ENCODE assay signal across 8 cellular contexts in genomic region chr3:155382396-155383042, GRCh38.
DNase-seq lines count a peak whose midpoint lies in the region; ATAC-seq, FAIRE-seq and TF ChIP-seq lines count a peak whose summit lies in the region.

No MANE protein-coding gene starts in this region.

- H3K27me3 ChIP-seq in keratinocyte (ENCODE audit: control insufficient read depth, extremely low read depth, insufficient read depth, low read length) (no peaks in the 10 kb centered on the region), tibial nerve (no peaks in the 10 kb centered on the region)

- CTCF ChIA-PET in MCF 10A (lab: Yijun Ruan, JAX): interaction anchor here (0.6 to 5.8 kb wide), 18 partner anchors 8 to 484 kb away, joined by 3 to 84 read pairs (median 3); no protein-coding TSS in a partner anchor

- no peaks in the 10 kb centered on the region for H3K27me3 Mint-ChIP-seq in MCF 10A (ENCODE audit: insufficient read depth, unreplicated experiment)

- H3K4me3 ChIP-seq in keratinocyte (ENCODE audit: control insufficient read depth in 2 of 3, extremely low read depth in 1 of 3, insufficient read depth in 2 of 3, low read depth in 1 of 3, low read length in 3 of 3) (no peak overlapping the region), tibial nerve (no peak overlapping the region)

- no peaks in the 10 kb centered on the region for H3K36me3 Mint-ChIP-seq in MCF 10A (ENCODE audit: insufficient read depth, unreplicated experiment)

- no peaks in the 10 kb centered on the region for H3K36me3 ChIP-seq in keratinocyte (ENCODE audit: control insufficient read depth in 2 of 2, extremely low read depth in 1 of 2, insufficient read depth in 2 of 2, low read length in 2 of 2)
- no peaks in the 10 kb centered on the region for H3K36me3 ChIP-seq in tibial nerve

- WGBS in tibial nerve, 2 donors: 34 to 43% methylated on average over 6 of the region's 6 CpGs

- peak; percentile 59 for DNase-seq in activated CD8-positive, alpha-beta memory T cell treated with anti-CD3 and anti-CD28 coated beads, Interleukin-2, amount 50 U/mL, for 48 hours
- DNase-seq in activated CD8-positive, alpha-beta memory T cell treated with anti-CD3 and anti-CD28 coated beads, Interleukin-2, amount 50 U/mL, for 4 hours: no peak
- DNase-seq in NCI-H524 treated with DMSO at 0.1 percent for 48 hours (lab: John Stamatoyannopoulos, UW) (peak; percentile 40), MCF 10A (ENCODE audit: unreplicated experiment) (peak; percentile 82), keratinocyte (ENCODE audit: low read depth, low spot score) (no peak), tibial nerve (ENCODE audit: low spot score in 2 of 2) (peak; percentile 64 to 70)

- no peak overlapping the region for H3K4me3 Mint-ChIP-seq in MCF 10A (ENCODE audit: unreplicated experiment)

- H3K4me1 ChIP-seq in keratinocyte (ENCODE audit: control insufficient read depth, extremely low read depth, insufficient read depth, low read length) (peaks cover under 1% of the 10 kb centered on the region), tibial nerve (peaks cover 0 to 3% (median 0%) of the 10 kb centered on the region in 4 donors)

- dilution Hi-C loops in keratinocyte (cut with MboI; ENCODE audit: extremely low pct_ligation_motif_present, low sequenced_read_pairs): loop anchor here (25.0 kb wide), 1 partner anchor 330 kb away; no protein-coding TSS in a partner anchor

- no peaks in the 10 kb centered on the region for H4K20me1 ChIP-seq in keratinocyte (ENCODE audit: control insufficient read depth, extremely low read depth, insufficient read depth, low read length)

- H3K9me3 ChIP-seq in keratinocyte (ENCODE audit: control insufficient read depth, low read depth, low read length): no peaks in the 10 kb centered on the region
- H3K9me3 ChIP-seq in tibial nerve: no peaks in the 10 kb centered on the region

- no peak overlapping the region for H3K4me2 ChIP-seq in keratinocyte (ENCODE audit: control insufficient read depth, extremely low read depth, insufficient read depth, low read depth, low read length)

- H3K27ac Mint-ChIP-seq in MCF 10A (ENCODE audit: low read depth, unreplicated experiment): no peak overlapping the region

- no peak for TF ChIP-seq EP300 in tibial nerve (IDR thresholded peaks at IDR 0.05)

- no peak for TF ChIP-seq POLR2A in tibial nerve (IDR thresholded peaks at IDR 0.05)

- no peaks in the 10 kb centered on the region for H3K79me2 ChIP-seq in keratinocyte (ENCODE audit: control insufficient read depth, insufficient read depth, low read length)

- H2AFZ ChIP-seq in keratinocyte (ENCODE audit: control insufficient read depth, low read length): no peak overlapping the region

- intact Hi-C loops in MCF 10A (cut with micrococcal nuclease): loop anchor here (1.0 kb wide), 1 partner anchor 320 kb away; no protein-coding TSS in a partner anchor

- ATAC-seq in HG03342 (IDR thresholded peaks at IDR 0.05; ENCODE audit: unreplicated experiment) (peak; percentile 72), HG03439 (IDR thresholded peaks at IDR 0.05; ENCODE audit: unreplicated experiment) (no peak)

- POLR2A ChIA-PET in MCF 10A (lab: Yijun Ruan, JAX): interaction anchor here (0.6 kb wide), 1 partner anchor 312 kb away, joined by 3 read pairs; no protein-coding TSS in a partner anchor

- peak; percentile 69 for TF ChIP-seq CTCF in MCF 10A (IDR thresholded peaks at IDR 0.05; ENCODE audit: unreplicated experiment)
- peak; percentile 81 to 91 (median 85) for TF ChIP-seq CTCF in keratinocyte (optimal IDR thresholded peaks at IDR 0.05 in 1 of 3, IDR thresholded peaks at IDR 0.05 in 1 of 3, conservative IDR thresholded peaks at IDR 0.05 in 1 of 3; ENCODE audit: extremely low read depth in 1 of 3, insufficient read depth in 2 of 3, low read length in 3 of 3)
- peak; percentile 27 to 61 (median 46) for TF ChIP-seq CTCF in tibial nerve (IDR thresholded peaks at IDR 0.05)

- H3K27ac ChIP-seq in keratinocyte (ENCODE audit: control insufficient read depth, insufficient read depth, low read length): no peak overlapping the region
- no peak overlapping the region for H3K27ac ChIP-seq in tibial nerve

- no peaks in the 10 kb centered on the region for H3K9me3 Mint-ChIP-seq in MCF 10A (ENCODE audit: unreplicated experiment)

- no peak overlapping the region for H3K9ac ChIP-seq in keratinocyte (ENCODE audit: control insufficient read depth, extremely low read depth, insufficient read depth, low read length)

- no peaks in the 10 kb centered on the region for H3K4me1 Mint-ChIP-seq in MCF 10A (ENCODE audit: insufficient read depth, unreplicated experiment)

- no peaks in the 10 kb centered on the region for H3K9me1 ChIP-seq in keratinocyte (ENCODE audit: control insufficient read depth, extremely low read depth, insufficient read depth, low read length)

- FAIRE-seq in keratinocyte (lab: Jason Lieb, UNC): no peak

- BruUV-seq in MCF 10A (replicated peaks; lab: Mats Ljungman, UMichigan): no TSS peak

Comparison
In these comparisons a context has a peak if more than half of its experiments do, and no peak if none do; other contexts are left out.
1. DNase-seq: peak in activated CD8-positive, alpha-beta memory T cell treated with anti-CD3 and anti-CD28 coated beads, Interleukin-2, amount 50 U/mL, for 48 hours (single experiment), NCI-H524 treated with DMSO at 0.1 percent for 48 hours (single experiment), MCF 10A (single experiment) and tibial nerve (2 of 2); none in activated CD8-positive, alpha-beta memory T cell treated with anti-CD3 and anti-CD28 coated beads, Interleukin-2, amount 50 U/mL, for 4 hours (single experiment) and keratinocyte (single experiment).
2. Peak in every context shown above with its lines, with median percentiles within 50 percentile points of each other: CTCF ChIP-seq.